8 cellular contexts compared by ENCODE assay signal in the genomic region with DNA sequence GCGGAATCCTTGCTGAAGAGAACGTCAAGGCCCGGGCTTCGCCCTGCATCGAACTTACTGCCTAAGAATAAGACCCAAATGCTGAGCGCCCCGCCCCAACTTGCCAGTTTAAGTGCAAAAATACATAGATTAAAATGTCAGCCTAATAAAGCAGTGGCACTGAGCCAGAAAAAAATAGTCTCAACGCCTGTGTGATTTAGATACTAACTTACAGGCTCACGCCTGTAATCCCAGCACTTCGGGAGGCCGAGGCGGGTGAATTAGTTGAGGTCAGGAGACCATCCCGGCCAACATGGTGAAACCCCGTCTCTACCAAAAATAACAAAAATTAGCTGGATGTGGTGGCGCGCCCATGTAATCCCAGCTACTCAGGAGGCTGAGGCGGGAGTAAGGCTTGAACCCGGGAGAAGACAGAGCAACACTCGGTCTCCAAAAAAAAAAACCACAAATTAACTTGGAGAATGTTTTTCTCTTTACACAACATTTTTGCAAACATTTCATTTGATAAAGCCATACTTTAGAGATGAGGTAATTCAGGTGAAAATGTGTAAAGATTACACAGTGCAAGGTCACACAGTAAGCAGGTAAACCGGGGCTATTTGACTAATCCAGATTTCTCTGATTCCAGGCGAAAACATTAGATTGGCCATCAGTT.
DNase-seq lines count a peak whose midpoint lies in the region; TF ChIP-seq lines count a peak whose summit lies in the region.

No MANE protein-coding gene starts in this region.

- H3K27me3 ChIP-seq in MM.1S (replicated peaks; ENCODE audit: insufficient read depth, low read length) (no peaks in the 10 kb centered on the region), muscle layer of duodenum (ENCODE audit: low read depth, low read length) (no peaks in the 10 kb centered on the region)
- H3K27me3 ChIP-seq in effector memory CD4-positive, alpha-beta T cell (replicated peaks; ENCODE audit: control insufficient read depth, insufficient read depth, low read length, poor library complexity, severe bottlenecking): no peaks in the 10 kb centered on the region

- TF ChIP-seq CTCF in AG04449 (IDR thresholded peaks at IDR 0.05; ENCODE audit: insufficient read depth, low read length, missing control alignments) (no peak), MM.1S (IDR thresholded peaks at IDR 0.05; ENCODE audit: low read length) (no peak)

- peaks cover 11% of the 10 kb centered on the region for H3K4me1 ChIP-seq in MM.1S (ENCODE audit: low read length)
- H3K4me1 ChIP-seq in effector memory CD4-positive, alpha-beta T cell (ENCODE audit: control insufficient read depth, insufficient read depth, low read length, poor library complexity, severe bottlenecking): peaks cover 7% of the 10 kb centered on the region
- peaks cover 16 to 23% of the 10 kb centered on the region in 2 donors for H3K4me1 ChIP-seq in muscle layer of duodenum (ENCODE audit: control insufficient read depth in 1 of 2, insufficient read depth in 2 of 2, low read length in 2 of 2)

- peaks cover 34% of the 10 kb centered on the region for H3K79me2 ChIP-seq in MM.1S (ENCODE audit: low read length)

- H3K36me3 ChIP-seq in MM.1S (replicated peaks; ENCODE audit: insufficient read depth, low read length): no peaks in the 10 kb centered on the region
- no peaks in the 10 kb centered on the region for H3K36me3 ChIP-seq in effector memory CD4-positive, alpha-beta T cell (ENCODE audit: control insufficient read depth, insufficient read depth, low read length)
- peaks cover 0 to 5% of the 10 kb centered on the region in 2 donors for H3K36me3 ChIP-seq in muscle layer of duodenum (ENCODE audit: control insufficient read depth in 1 of 2, insufficient read depth in 2 of 2, low read length in 2 of 2)

- H3K9ac ChIP-seq in MM.1S (ENCODE audit: low read length): peak overlapping the region; percentile 98

- peaks cover 38% of the 10 kb centered on the region for H3F3A ChIP-seq in MM.1S (ENCODE audit: insufficient read depth, low read length)

- CTCF ChIA-PET in AG04449 (lab: Yijun Ruan, JAX): interaction anchor here (1.0 to 3.9 kb wide), 5 partner anchors 10 to 335 kb away, joined by 3 to 18 read pairs (median 4); no protein-coding TSS in a partner anchor

- peak overlapping the region; percentile 98 for H2AFZ ChIP-seq in MM.1S (ENCODE audit: low read length)

- POLR2A ChIA-PET in AG04449 (lab: Yijun Ruan, JAX): interaction anchor here (0.5 to 1.1 kb wide), 4 partner anchors 46 to 357 kb away, joined by 3 read pairs; partner anchors contain the start of gene PDCD6IP

- H3K27ac ChIP-seq in MM.1S (ENCODE audit: low read length): peak overlapping the region; percentile 99
- H3K27ac ChIP-seq in effector memory CD4-positive, alpha-beta T cell (ENCODE audit: insufficient read depth, low read length, poor library complexity, severe bottlenecking): peak overlapping the region; percentile 98
- peak overlapping the region; percentile 100 for H3K27ac ChIP-seq in muscle layer of duodenum (ENCODE audit: low read length)

- no peaks in the 10 kb centered on the region for H3K9me2 ChIP-seq in MM.1S (replicated peaks; ENCODE audit: insufficient read depth, low read length)

- H3K4me2 ChIP-seq in MM.1S (ENCODE audit: low read depth, low read length): peak overlapping the region; percentile 75

- H3K9me3 ChIP-seq in MM.1S (replicated peaks; ENCODE audit: insufficient read depth, low read length): no peaks in the 10 kb centered on the region
- no peaks in the 10 kb centered on the region for H3K9me3 ChIP-seq in effector memory CD4-positive, alpha-beta T cell (ENCODE audit: control insufficient read depth, low read length)
- no peaks in the 10 kb centered on the region for H3K9me3 ChIP-seq in muscle layer of duodenum (ENCODE audit: control insufficient read depth in 1 of 2, low read length in 2 of 2)

- H3K4me3 ChIP-seq in AG04449 (ENCODE audit: low read depth, low read length) (peak overlapping the region; percentile 73), MM.1S (ENCODE audit: low read length) (peak overlapping the region; percentile 100), muscle layer of duodenum (ENCODE audit: low read depth in 1 of 2, low read length in 2 of 2) (peak overlapping the region; percentile 77 to 96)
- peak overlapping the region; percentile 96 for H3K4me3 ChIP-seq in effector memory CD4-positive, alpha-beta T cell (ENCODE audit: insufficient read depth, low read depth, low read length, poor library complexity, severe bottlenecking)

- DNase-seq in AG04449 (ENCODE audit: low read depth, low spot score) (no peak), MM.1S (no peak), cerebellar nuclear complex (lab: John Stamatoyannopoulos, UW) (no peak), NCI-H146 (lab: John Stamatoyannopoulos, UW) (no peak), NCI-H2107 treated with DMSO at 0.1 percent for 48 hours (lab: John Stamatoyannopoulos, UW; ENCODE audit: unreplicated experiment) (no peak), C1 segment of cervical spinal cord (lab: John Stamatoyannopoulos, UW) (no peak)
- DNase-seq in effector memory CD4-positive, alpha-beta T cell: no peak

- no peaks in the 10 kb centered on the region; the same call in 1 of the 2 replicates for H4K20me1 ChIP-seq in MM.1S (ENCODE audit: insufficient read depth, low read length)
